1 cellular context compared by ENCODE assay signal in the genomic region with DNA sequence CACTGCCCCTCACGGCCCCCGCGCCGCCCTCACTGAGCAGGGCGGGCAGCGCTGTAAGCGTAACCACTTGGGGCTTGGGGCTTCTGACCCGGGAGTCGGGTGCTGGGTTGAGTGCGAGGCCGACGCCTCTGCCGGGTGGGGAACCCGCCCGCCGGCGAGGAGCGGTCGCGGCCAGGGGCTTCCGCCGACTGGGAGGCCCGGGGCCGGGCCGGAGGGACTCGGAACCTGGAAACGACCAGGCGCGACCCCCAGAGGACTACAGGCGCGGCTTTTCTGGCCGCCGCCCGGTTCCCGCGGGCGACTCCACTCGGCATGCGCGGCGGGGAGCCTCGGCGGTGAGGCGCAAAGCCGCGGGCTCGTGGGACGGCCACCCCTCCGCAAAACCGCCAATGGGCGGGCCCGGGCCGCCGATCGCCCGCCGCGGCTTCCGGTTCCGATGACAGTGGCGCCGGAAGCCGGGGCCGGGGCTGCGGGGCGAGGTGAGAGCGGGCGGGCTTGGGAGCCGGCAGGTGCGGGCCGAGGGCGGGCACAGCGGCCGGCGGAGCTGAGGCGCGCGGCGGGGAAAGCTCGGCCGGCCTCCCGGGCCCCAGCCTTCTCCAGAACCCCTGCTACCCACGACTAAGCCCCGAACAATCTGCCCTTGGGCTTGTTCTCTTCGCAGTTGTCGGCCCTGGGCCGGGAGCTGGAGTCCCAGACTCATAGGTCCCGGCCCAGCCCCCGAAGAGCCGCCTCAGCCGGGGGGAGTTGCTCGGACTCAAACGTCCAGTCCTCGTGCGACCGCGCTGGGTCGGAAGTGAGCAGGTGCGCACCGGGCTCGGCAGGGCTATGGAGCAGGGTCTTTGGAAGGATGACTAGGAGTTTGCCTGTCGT.
TF ChIP-seq lines count a peak whose summit lies in the region.

Gene RMND5B, plus strand, starts transcription at position 439 of the 870 bp plus-strand sequence. CDS start 7,106 bp downstream, outside the sequence.

TF ChIP-seq in K562, 482 proteins besides CTCF, POLR2A, EP300 and RAD21 (continued from another document and continues in another):
- TF ChIP-seq, protein P1, sequence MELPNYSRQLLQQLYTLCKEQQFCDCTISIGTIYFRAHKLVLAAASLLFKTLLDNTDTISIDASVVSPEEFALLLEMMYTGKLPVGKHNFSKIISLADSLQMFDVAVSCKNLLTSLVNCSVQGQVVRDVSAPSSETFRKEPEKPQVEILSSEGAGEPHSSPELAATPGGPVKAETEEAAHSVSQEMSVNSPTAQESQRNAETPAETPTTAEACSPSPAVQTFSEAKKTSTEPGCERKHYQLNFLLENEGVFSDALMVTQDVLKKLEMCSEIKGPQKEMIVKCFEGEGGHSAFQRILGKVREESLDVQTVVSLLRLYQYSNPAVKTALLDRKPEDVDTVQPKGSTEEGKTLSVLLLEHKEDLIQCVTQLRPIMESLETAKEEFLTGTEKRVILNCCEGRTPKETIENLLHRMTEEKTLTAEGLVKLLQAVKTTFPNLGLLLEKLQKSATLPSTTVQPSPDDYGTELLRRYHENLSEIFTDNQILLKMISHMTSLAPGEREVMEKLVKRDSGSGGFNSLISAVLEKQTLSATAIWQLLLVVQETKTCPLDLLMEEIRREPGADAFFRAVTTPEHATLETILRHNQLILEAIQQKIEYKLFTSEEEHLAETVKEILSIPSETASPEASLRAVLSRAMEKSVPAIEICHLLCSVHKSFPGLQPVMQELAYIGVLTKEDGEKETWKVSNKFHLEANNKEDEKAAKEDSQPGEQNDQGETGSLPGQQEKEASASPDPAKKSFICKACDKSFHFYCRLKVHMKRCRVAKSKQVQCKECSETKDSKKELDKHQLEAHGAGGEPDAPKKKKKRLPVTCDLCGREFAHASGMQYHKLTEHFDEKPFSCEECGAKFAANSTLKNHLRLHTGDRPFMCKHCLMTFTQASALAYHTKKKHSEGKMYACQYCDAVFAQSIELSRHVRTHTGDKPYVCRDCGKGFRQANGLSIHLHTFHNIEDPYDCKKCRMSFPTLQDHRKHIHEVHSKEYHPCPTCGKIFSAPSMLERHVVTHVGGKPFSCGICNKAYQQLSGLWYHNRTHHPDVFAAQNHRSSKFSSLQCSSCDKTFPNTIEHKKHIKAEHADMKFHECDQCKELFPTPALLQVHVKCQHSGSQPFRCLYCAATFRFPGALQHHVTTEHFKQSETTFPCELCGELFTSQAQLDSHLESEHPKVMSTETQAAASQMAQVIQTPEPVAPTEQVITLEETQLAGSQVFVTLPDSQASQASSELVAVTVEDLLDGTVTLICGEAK (IDR thresholded peaks at IDR 0.05), result peak; percentile 83
- TF ChIP-seq, protein P1 (CRISPR knock-in tag; IDR thresholded peaks at IDR 0.05), result no peak
- TF ChIP-seq SAP30 (IDR thresholded peaks at IDR 0.05; ENCODE audit: borderline replicate concordance, insufficient read depth, low read depth, low read length, poor library complexity, severe bottlenecking), result no peak
- peak; percentile 92 for TF ChIP-seq ZBTB7A (IDR thresholded peaks at IDR 0.05; ENCODE audit: borderline replicate concordance, control insufficient read depth, low read depth, low read length)
- peak; percentile 62 for TF ChIP-seq SIN3B (IDR thresholded peaks at IDR 0.05; ENCODE audit: low read depth)
- TF ChIP-seq TBP (optimal IDR thresholded peaks at IDR 0.05; ENCODE audit: low read depth, low read length), result peak; percentile 86
- TF ChIP-seq, protein P2, sequence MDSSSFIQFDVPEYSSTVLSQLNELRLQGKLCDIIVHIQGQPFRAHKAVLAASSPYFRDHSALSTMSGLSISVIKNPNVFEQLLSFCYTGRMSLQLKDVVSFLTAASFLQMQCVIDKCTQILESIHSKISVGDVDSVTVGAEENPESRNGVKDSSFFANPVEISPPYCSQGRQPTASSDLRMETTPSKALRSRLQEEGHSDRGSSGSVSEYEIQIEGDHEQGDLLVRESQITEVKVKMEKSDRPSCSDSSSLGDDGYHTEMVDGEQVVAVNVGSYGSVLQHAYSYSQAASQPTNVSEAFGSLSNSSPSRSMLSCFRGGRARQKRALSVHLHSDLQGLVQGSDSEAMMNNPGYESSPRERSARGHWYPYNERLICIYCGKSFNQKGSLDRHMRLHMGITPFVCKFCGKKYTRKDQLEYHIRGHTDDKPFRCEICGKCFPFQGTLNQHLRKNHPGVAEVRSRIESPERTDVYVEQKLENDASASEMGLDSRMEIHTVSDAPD (CRISPR knock-in tag; IDR thresholded peaks at IDR 0.05), result no peak
- TF ChIP-seq KAT7 (CRISPR knock-in tag; IDR thresholded peaks at IDR 0.05; ENCODE audit: borderline replicate concordance), result peak; percentile 72; the same call in 1 of the 2 replicates
- 0 out of 2 replicates have a peak, but pooled peaks have one; percentile 33 for TF ChIP-seq PRMT5 (CRISPR knock-in tag; IDR thresholded peaks at IDR 0.05)
- peak; percentile 60; the same call in 1 of the 2 replicates for TF ChIP-seq MYC (IDR thresholded peaks at IDR 0.05; ENCODE audit: low read depth, low read length)
- TF ChIP-seq MYC (CRISPR knock-in tag; IDR thresholded peaks at IDR 0.05; ENCODE audit: borderline replicate concordance, low read depth), result no peak
- TF ChIP-seq JUND (IDR thresholded peaks at IDR 0.05; ENCODE audit: borderline replicate concordance, low read depth, low read length), result peak; percentile 97
- TF ChIP-seq JUND (tag; IDR thresholded peaks at IDR 0.05; ENCODE audit: borderline replicate concordance, low read depth, low read length), result no peak
- peak; percentile 98 for TF ChIP-seq TAF1 (IDR thresholded peaks at IDR 0.05; ENCODE audit: control insufficient read depth, extremely low read depth, insufficient read depth, low read length, severe bottlenecking)
- TF ChIP-seq U2AF1 (optimal IDR thresholded peaks at IDR 0.05; ENCODE audit: low read depth, low read length), result no peak
- no peak for TF ChIP-seq SMARCA4 (IDR thresholded peaks at IDR 0.05)
- TF ChIP-seq ZBTB49 (CRISPR knock-in tag; IDR thresholded peaks at IDR 0.05; ENCODE audit: borderline replicate concordance), result no peak
- TF ChIP-seq E2F3 (CRISPR knock-in tag; IDR thresholded peaks at IDR 0.05), result peak; percentile 80
- peak; percentile 54 for TF ChIP-seq NUFIP1 (IDR thresholded peaks at IDR 0.05; ENCODE audit: partially characterized antibody)
- TF ChIP-seq TCF7L2 (IDR thresholded peaks at IDR 0.05; ENCODE audit: low read depth, low read length), result peak; percentile 94
- TF ChIP-seq, protein P3, sequence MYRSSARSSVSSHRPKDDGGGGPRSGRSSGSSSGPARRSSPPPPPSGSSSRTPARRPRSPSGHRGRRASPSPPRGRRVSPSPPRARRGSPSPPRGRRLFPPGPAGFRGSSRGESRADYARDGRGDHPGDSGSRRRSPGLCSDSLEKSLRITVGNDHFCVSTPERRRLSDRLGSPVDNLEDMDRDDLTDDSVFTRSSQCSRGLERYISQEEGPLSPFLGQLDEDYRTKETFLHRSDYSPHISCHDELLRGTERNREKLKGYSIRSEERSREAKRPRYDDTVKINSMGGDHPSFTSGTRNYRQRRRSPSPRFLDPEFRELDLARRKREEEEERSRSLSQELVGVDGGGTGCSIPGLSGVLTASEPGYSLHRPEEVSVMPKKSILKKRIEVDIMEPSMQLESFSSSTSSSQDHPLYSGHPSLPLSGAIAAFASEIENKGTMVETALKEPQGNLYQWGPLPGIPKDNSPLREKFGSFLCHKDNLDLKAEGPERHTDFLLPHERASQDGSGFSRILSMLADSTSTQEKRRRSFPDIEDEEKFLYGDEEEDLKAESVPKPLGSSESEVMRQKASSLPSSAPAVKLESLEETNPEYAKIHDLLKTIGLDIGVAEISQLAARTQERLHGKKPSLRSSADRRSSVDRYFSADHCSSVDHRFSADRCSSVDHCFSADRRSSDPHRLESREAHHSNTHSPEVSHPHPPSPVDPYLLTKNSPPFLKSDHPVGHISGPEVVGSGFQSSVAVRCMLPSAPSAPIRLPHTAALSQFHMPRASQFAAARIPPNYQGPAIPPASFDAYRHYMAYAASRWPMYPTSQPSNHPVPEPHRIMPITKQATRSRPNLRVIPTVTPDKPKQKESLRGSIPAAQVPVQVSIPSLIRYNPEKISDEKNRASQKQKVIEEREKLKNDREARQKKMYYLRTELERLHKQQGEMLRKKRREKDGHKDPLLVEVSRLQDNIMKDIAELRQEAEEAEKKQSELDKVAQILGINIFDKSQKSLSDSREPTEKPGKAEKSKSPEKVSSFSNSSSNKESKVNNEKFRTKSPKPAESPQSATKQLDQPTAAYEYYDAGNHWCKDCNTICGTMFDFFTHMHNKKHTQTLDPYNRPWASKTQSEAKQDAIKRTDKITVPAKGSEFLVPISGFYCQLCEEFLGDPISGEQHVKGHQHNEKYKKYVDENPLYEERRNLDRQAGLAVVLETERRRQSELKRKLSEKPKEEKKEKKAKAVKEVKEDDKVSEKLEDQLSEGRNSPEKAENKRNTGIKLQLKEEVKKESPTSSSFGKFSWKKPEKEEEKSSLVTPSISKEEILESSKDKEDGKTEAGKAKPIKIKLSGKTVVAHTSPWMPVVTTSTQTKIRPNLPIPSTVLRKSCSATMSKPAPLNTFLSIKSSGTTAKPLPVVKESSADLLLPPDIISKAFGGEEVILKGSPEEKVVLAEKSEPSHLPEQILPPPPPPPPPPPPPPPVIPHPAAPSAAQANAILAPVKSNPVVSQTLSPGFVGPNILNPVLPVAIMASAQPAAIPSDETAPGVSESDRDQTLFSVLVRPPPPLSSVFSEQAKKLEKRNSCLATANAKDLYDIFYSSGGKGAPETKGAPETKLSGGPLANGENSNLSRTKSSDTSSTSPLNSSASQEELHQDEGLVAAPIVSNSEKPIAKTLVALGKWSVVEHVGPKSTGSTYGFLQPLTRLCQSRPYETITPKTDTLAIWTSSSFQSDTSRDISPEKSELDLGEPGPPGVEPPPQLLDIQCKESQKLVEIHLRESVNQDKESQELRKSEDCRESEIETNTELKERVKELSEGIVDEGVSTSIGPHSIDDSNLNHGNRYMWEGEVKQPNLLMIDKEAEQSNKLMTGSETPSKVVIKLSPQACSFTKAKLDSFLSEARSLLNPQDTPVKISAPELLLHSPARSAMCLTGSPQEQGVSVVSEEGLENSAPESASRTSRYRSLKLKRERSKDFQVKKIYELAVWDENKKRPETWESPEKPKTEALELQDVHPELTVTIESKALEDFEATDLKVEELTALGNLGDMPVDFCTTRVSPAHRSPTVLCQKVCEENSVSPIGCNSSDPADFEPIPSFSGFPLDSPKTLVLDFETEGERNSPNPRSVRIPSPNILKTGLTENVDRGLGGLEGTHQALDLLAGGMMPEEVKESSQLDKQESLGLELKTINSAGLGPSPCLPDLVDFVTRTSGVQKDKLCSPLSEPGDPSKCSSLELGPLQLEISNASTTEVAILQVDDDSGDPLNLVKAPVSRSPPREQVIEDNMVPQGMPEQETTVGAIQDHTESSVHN (IDR thresholded peaks at IDR 0.05; ENCODE audit: borderline replicate concordance in 1 of 2, low read depth in 1 of 2), result no peak
- peak; percentile 93 for TF ChIP-seq HNRNPLL (IDR thresholded peaks at IDR 0.05; ENCODE audit: low read depth, low read length, poor library complexity, severe bottlenecking)
- TF ChIP-seq KLF6 (CRISPR knock-in tag; IDR thresholded peaks at IDR 0.05; ENCODE audit: borderline replicate concordance), result peak; percentile 25; the same call in 1 of the 2 replicates
- no peak for TF ChIP-seq POLR3G (IDR thresholded peaks at IDR 0.05; ENCODE audit: extremely low read depth, insufficient read length, insufficient replicate concordance)
- TF ChIP-seq YY1 (IDR thresholded peaks at IDR 0.05; ENCODE audit: borderline replicate concordance in 1 of 3, control insufficient read depth in 1 of 3, extremely low read depth in 1 of 3, insufficient read depth in 3 of 3, insufficient read length in 1 of 3, insufficient replicate concordance in 2 of 3, low read depth in 1 of 3, low read length in 2 of 3), result peak in 2 of 3 experiments; percentile 28 to 58
- TF ChIP-seq MAX (CRISPR knock-in tag; IDR thresholded peaks at IDR 0.05), result peak; percentile 63; the same call in 1 of the 2 replicates
- peak; percentile 77 for TF ChIP-seq POLR2H (tag; IDR thresholded peaks at IDR 0.05; ENCODE audit: low read depth)
- peak; percentile 98 for TF ChIP-seq RB1 (IDR thresholded peaks at IDR 0.05; ENCODE audit: low read depth)
- TF ChIP-seq POLR2AphosphoS5 (IDR thresholded peaks at IDR 0.05; ENCODE audit: control insufficient read depth, insufficient read depth, low read depth, low read length), result peak; percentile 69
- TF ChIP-seq GABPB2 (CRISPR knock-in tag; conservative IDR thresholded peaks at IDR 0.05), result no peak
- TF ChIP-seq KLF10 (CRISPR knock-in tag; IDR thresholded peaks at IDR 0.05), result no peak
